Comparison of ENCODE assay signal across 34 cellular contexts in the genomic region with DNA sequence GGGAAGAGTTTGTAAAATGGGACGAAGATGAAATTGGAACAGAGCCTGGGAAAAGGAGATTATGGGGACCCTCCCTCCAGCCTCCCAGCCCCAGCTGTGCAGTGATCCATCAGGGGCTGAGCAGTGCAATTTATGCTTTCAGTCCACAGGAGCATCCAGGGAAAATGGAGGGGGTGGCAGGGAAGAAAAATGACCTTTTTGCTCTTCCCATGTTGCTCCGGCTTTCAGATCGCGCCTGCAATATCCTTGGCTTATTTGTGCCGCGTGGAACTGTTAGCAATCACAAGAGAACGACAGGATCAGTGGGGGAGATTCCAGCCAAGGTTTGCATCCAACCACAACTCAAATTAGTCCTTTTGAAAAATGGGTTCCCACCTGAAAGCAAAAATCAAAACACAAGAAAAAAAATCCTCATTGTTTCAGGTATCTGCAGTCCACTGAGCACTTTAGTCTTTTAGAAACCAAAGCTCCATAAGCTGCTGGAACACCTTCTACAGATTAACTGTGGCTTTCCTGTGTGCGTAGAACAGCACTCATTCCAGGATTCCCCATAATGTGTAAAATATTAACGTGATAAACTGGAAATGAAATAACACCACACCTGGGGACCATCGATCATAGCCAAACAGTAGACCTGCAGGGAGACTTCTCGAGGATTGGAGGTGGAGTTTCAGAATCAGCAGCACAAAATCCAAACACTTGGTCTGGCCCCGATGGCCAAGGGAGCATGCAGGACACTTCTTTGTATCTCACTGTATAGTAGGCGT.
"Had no signal": no experiment of that assay in that cellular context is flagged by ENCODE, and none has a peak within 500 bp of the region (broad histone marks: within the 10 kb centered on the region; RNA-seq: fewer than 3 reads in every experiment).

No MANE protein-coding gene starts in this region.

- H3K27ac Mint-ChIP-seq: activated B cell treated with CpG ODN at 0.5 μM for 24 hours; activated CD4-positive, alpha-beta memory T cell treated with anti-CD3 and anti-CD28 coated beads for 36 hours; activated CD4-positive, alpha-beta T cell treated with anti-CD3 and anti-CD28 coated beads, Interleukin-2, amount 10 ng/mL, durations not matched to agents 24 days and 14 days; activated CD8-positive, alpha-beta T cell treated with anti-CD3 and anti-CD28 coated beads for 36 hours; activated naive CD4-positive, alpha-beta T cell treated with anti-CD3 and anti-CD28 coated beads for 36 hours; activated naive CD4-positive, alpha-beta T cell treated with anti-CD3 and anti-CD28 coated beads, Interleukin-2, amount 50 U/mL, for 72 hours; activated naive CD8-positive, alpha-beta T cell treated with anti-CD3 and anti-CD28 coated beads for 36 hours; activated T-cell treated with anti-CD3 and anti-CD28 coated beads, Interleukin-2, amount 50 U/mL, for 72 hours; activated T-helper 1 cell treated with anti-CD3 and anti-CD28 coated beads, Interleukin-12 subunit alpha, Interleukin-12 subunit beta, Interleukin-2, Interleukin-4 antibody, amounts not matched to agents 30 ng/mL and 10 ng/mL and 1 ng/mL, durations not matched to agents 14 hours and 24 hours and 36 hours; activated T-helper 17 cell treated with anti-CD3 and anti-CD28 coated beads, Interleukin-2, amount 50 U/mL, for 72 hours; brain; T-helper 1 cell treated with Interleukin-12 subunit alpha and Interleukin-12 subunit beta and Interleukin-4 antibody, amounts not matched to agents 30 μg/mL and 1 μg/mL, for 36 hours; T-helper 2 cell treated with Interferon-gamma antibody and Interleukin-4, amounts not matched to agents 5 μg/mL and 100 μg/mL, for 36 hours had no signal

- H3K9me3 Mint-ChIP-seq: activated B cell treated with CpG ODN at 0.5 μM for 24 hours; activated CD4-positive, alpha-beta memory T cell treated with anti-CD3 and anti-CD28 coated beads for 36 hours; activated CD4-positive, alpha-beta T cell treated with anti-CD3 and anti-CD28 coated beads, Interleukin-2, amount 10 ng/mL, durations not matched to agents 24 days and 14 days; activated CD8-positive, alpha-beta T cell treated with anti-CD3 and anti-CD28 coated beads for 36 hours; activated naive CD4-positive, alpha-beta T cell treated with anti-CD3 and anti-CD28 coated beads for 36 hours; activated naive CD4-positive, alpha-beta T cell treated with anti-CD3 and anti-CD28 coated beads, Interleukin-2, amount 50 U/mL, for 72 hours; activated naive CD8-positive, alpha-beta T cell treated with anti-CD3 and anti-CD28 coated beads for 36 hours; activated T-cell treated with anti-CD3 and anti-CD28 coated beads, Interleukin-2, amount 50 U/mL, for 4 hours; activated T-cell treated with anti-CD3 and anti-CD28 coated beads, Interleukin-2, amount 50 U/mL, for 72 hours; activated T-helper 1 cell treated with anti-CD3 and anti-CD28 coated beads, Interleukin-12 subunit alpha, Interleukin-12 subunit beta, Interleukin-2, Interleukin-4 antibody, amounts not matched to agents 30 ng/mL and 10 ng/mL and 1 ng/mL, durations not matched to agents 14 hours and 24 hours and 36 hours; activated T-helper 17 cell treated with anti-CD3 and anti-CD28 coated beads, Interleukin-2, amount 50 U/mL, for 72 hours; central memory CD8-positive, alpha-beta T cell; T-helper 1 cell treated with Interleukin-12 subunit alpha and Interleukin-12 subunit beta and Interleukin-4 antibody, amounts not matched to agents 30 μg/mL and 1 μg/mL, for 36 hours; T-helper 2 cell treated with Interferon-gamma antibody and Interleukin-4, amounts not matched to agents 5 μg/mL and 100 μg/mL, for 36 hours had no signal

- H3K27me3 ChIP-seq: adrenal gland, cardiac muscle cell had no signal

- H3K36me3 Mint-ChIP-seq: activated CD4-positive, alpha-beta memory T cell treated with anti-CD3 and anti-CD28 coated beads for 36 hours; activated naive CD4-positive, alpha-beta T cell treated with anti-CD3 and anti-CD28 coated beads, Interleukin-2, amount 50 U/mL, for 72 hours; activated naive CD8-positive, alpha-beta T cell treated with anti-CD3 and anti-CD28 coated beads for 36 hours; brain had no signal

- H3K27me3 Mint-ChIP-seq: activated CD8-positive, alpha-beta T cell treated with anti-CD3 and anti-CD28 coated beads for 36 hours; activated naive CD8-positive, alpha-beta T cell treated with anti-CD3 and anti-CD28 coated beads for 36 hours; activated T-helper 17 cell treated with anti-CD3 and anti-CD28 coated beads, Interleukin-2, amount 50 U/mL, for 72 hours; central memory CD8-positive, alpha-beta T cell had no signal

- DNase-seq: activated B cell treated with CpG ODN at 0.5 μM for 24 hours; activated CD4-positive, alpha-beta memory T cell treated with anti-CD3 and anti-CD28 coated beads for 36 hours; activated CD4-positive, alpha-beta T cell treated with anti-CD3 and anti-CD28 coated beads for 4 hours; activated CD4-positive, alpha-beta T cell treated with anti-CD3 and anti-CD28 coated beads, Interleukin-2, amount 10 ng/mL, durations not matched to agents 24 days and 14 days; activated CD4-positive, alpha-beta T cell treated with anti-CD3 and anti-CD28 coated beads, Interleukin-2, amount 50 U/mL, for 1 hour; activated CD4-positive, alpha-beta T cell treated with anti-CD3 and anti-CD28 coated beads, Interleukin-2, amount 50 U/mL, for 4 hours; activated CD4-positive, CD25-positive, alpha-beta regulatory T cell treated with anti-CD3 and anti-CD28 coated beads, Interleukin-2, amount 50 U/mL, for 72 hours; activated CD8-positive, alpha-beta memory T cell treated with anti-CD3 and anti-CD28 coated beads, Interleukin-2, amount 50 U/mL, for 4 hours; activated CD8-positive, alpha-beta T cell treated with anti-CD3 and anti-CD28 coated beads for 36 hours; activated effector memory CD4-positive, alpha-beta T cell treated with anti-CD3 and anti-CD28 coated beads, Interleukin-2, amount 50 U/mL, for 16 hours; activated gamma-delta T cell treated with Interleukin-2 at 50 U/mL for 16 hours; activated naive CD4-positive, alpha-beta T cell; activated naive CD4-positive, alpha-beta T cell treated with anti-CD3 and anti-CD28 coated beads for 36 hours; activated naive CD4-positive, alpha-beta T cell treated with anti-CD3 and anti-CD28 coated beads, Interleukin-2, amount 50 U/mL, for 16 hours; activated naive CD8-positive, alpha-beta T cell treated with anti-CD3 and anti-CD28 coated beads for 36 hours; activated T-cell treated with anti-CD3 and anti-CD28 coated beads for 4 hours; activated T-cell treated with anti-CD3 and anti-CD28 coated beads, Interleukin-2, amount 50 U/mL, for 1 hour; activated T-cell treated with anti-CD3 and anti-CD28 coated beads, Interleukin-2, amount 50 U/mL, for 4 hours; activated T-cell treated with anti-CD3 and anti-CD28 coated beads, Interleukin-2, amount 50 U/mL, for 72 hours; adrenal gland; amniotic stem cell; aorta; cerebellar nuclear complex; T-helper 2 cell; T-helper 9 cell; WERI-Rb-1 had no signal

- H3K4me1 Mint-ChIP-seq: activated T-helper 17 cell treated with anti-CD3 and anti-CD28 coated beads, Interleukin-2, amount 50 U/mL, for 72 hours had no signal

- H3K4me3 ChIP-seq: adrenal gland, cardiac muscle cell had no signal

- ATAC-seq: activated CD8-positive, alpha-beta T cell treated with anti-CD3 and anti-CD28 coated beads for 36 hours; activated naive CD4-positive, alpha-beta T cell treated with anti-CD3 and anti-CD28 coated beads, Interleukin-2, amount 50 U/mL, for 72 hours; activated T-cell treated with anti-CD3 and anti-CD28 coated beads, Interleukin-2, amount 50 U/mL, for 4 hours; activated T-cell treated with anti-CD3 and anti-CD28 coated beads, Interleukin-2, amount 50 U/mL, for 72 hours; activated T-helper 17 cell treated with anti-CD3 and anti-CD28 coated beads, Interleukin-2, amount 50 U/mL, for 72 hours had no signal

- H3K9me3 ChIP-seq: adrenal gland had no signal

- H3K36me3 ChIP-seq: adrenal gland, cardiac muscle cell, WERI-Rb-1 had no signal

- H3K4me3 Mint-ChIP-seq: activated B cell treated with CpG ODN at 0.5 μM for 24 hours; activated CD4-positive, alpha-beta memory T cell treated with anti-CD3 and anti-CD28 coated beads for 36 hours; activated CD4-positive, alpha-beta T cell treated with anti-CD3 and anti-CD28 coated beads, Interleukin-2, amount 10 ng/mL, durations not matched to agents 24 days and 14 days; activated CD8-positive, alpha-beta T cell treated with anti-CD3 and anti-CD28 coated beads for 36 hours; activated naive CD4-positive, alpha-beta T cell treated with anti-CD3 and anti-CD28 coated beads for 36 hours; activated T-cell treated with anti-CD3 and anti-CD28 coated beads, Interleukin-2, amount 50 U/mL, for 4 hours; activated T-cell treated with anti-CD3 and anti-CD28 coated beads, Interleukin-2, amount 50 U/mL, for 72 hours; activated T-helper 1 cell treated with anti-CD3 and anti-CD28 coated beads, Interleukin-12 subunit alpha, Interleukin-12 subunit beta, Interleukin-2, Interleukin-4 antibody, amounts not matched to agents 30 ng/mL and 10 ng/mL and 1 ng/mL, durations not matched to agents 14 hours and 24 hours and 36 hours; activated T-helper 17 cell treated with anti-CD3 and anti-CD28 coated beads, Interleukin-2, amount 50 U/mL, for 72 hours; brain; central memory CD8-positive, alpha-beta T cell; T-helper 1 cell treated with Interleukin-12 subunit alpha and Interleukin-12 subunit beta and Interleukin-4 antibody, amounts not matched to agents 30 μg/mL and 1 μg/mL, for 36 hours; T-helper 2 cell treated with Interferon-gamma antibody and Interleukin-4, amounts not matched to agents 5 μg/mL and 100 μg/mL, for 36 hours had no signal

- H3K27ac ChIP-seq: adrenal gland, cardiac muscle cell, WERI-Rb-1 had no signal
